In genomic region chr18:37805773-37806380, GRCh38 we compare ENCODE assay signal across 26 cellular contexts.
"Had no signal": no experiment of that assay in that cellular context is flagged by ENCODE, and none has a peak within 500 bp of the region (broad histone marks: within the 10 kb centered on the region; RNA-seq: fewer than 3 reads in every experiment).

No MANE protein-coding gene starts in this region.

- H3K27ac ChIP-seq: brain microvascular endothelial cell, colonic mucosa had no signal

- ATAC-seq: activated T-cell treated with anti-CD3 and anti-CD28 coated beads, Interleukin-2, amount 50 U/mL, for 72 hours; esophagus mucosa; T-helper 17 cell had no signal

- H3K4me3 Mint-ChIP-seq: activated CD4-positive, alpha-beta memory T cell treated with anti-CD3 and anti-CD28 coated beads, Interleukin-2, amount 10 ng/mL, durations not matched to agents 7 days and 5 days; activated CD4-positive, alpha-beta T cell treated with anti-CD3 and anti-CD28 coated beads, Interleukin-2, amount 10 ng/mL, durations not matched to agents 7 days and 5 days; activated naive CD8-positive, alpha-beta T cell; activated T-cell treated with anti-CD3 and anti-CD28 coated beads, Interleukin-2, amount 50 U/mL, for 24 hours; activated T-cell treated with anti-CD3 and anti-CD28 coated beads, Interleukin-2, amount 50 U/mL, for 72 hours; T-helper 17 cell; T-helper 2 cell treated with Interferon-gamma antibody and Interleukin-4, amounts not matched to agents 5 μg/mL and 100 μg/mL, for 36 hours had no signal

- H3K9me3 ChIP-seq: colonic mucosa had no signal

- DNase-seq: activated CD4-positive, alpha-beta memory T cell treated with anti-CD3 and anti-CD28 coated beads, Interleukin-2, amount 10 ng/mL, durations not matched to agents 7 days and 5 days; activated CD4-positive, alpha-beta T cell treated with anti-CD3 and anti-CD28 coated beads for 1 hour; activated CD4-positive, alpha-beta T cell treated with anti-CD3 and anti-CD28 coated beads for 4 hours; activated CD4-positive, alpha-beta T cell treated with anti-CD3 and anti-CD28 coated beads, Interleukin-2, amount 10 ng/mL, durations not matched to agents 7 days and 5 days; activated CD4-positive, alpha-beta T cell treated with anti-CD3 and anti-CD28 coated beads, Interleukin-2, amount 50 U/mL, for 4 hours; activated CD8-positive, alpha-beta memory T cell treated with anti-CD3 and anti-CD28 coated beads, Interleukin-2, amount 50 U/mL, for 48 hours; activated gamma-delta T cell; activated naive CD4-positive, alpha-beta T cell; activated naive CD4-positive, alpha-beta T cell treated with anti-CD3 and anti-CD28 coated beads, Interleukin-2, amount 50 U/mL, for 16 hours; activated T-cell treated with anti-CD3 and anti-CD28 coated beads for 4 hours; activated T-cell treated with anti-CD3 and anti-CD28 coated beads, Interleukin-2, amount 50 U/mL, for 24 hours; activated T-cell treated with anti-CD3 and anti-CD28 coated beads, Interleukin-2, amount 50 U/mL, for 72 hours; amniotic stem cell; anterior cingulate cortex; brain microvascular endothelial cell; caudate nucleus; colonic mucosa; effector CD8-positive, alpha-beta T cell; foreskin fibroblast; head of caudate nucleus; T-helper 1 cell; T-helper 17 cell; T1000 had no signal

- H3K4me3 ChIP-seq: colonic mucosa had no signal

- H3K36me3 Mint-ChIP-seq: activated naive CD8-positive, alpha-beta T cell had no signal

- H3K36me3 ChIP-seq: brain microvascular endothelial cell, colonic mucosa had no signal

- H3K27me3 Mint-ChIP-seq: activated CD4-positive, alpha-beta memory T cell treated with anti-CD3 and anti-CD28 coated beads, Interleukin-2, amount 10 ng/mL, durations not matched to agents 7 days and 5 days; activated CD4-positive, alpha-beta T cell treated with anti-CD3 and anti-CD28 coated beads, Interleukin-2, amount 10 ng/mL, durations not matched to agents 7 days and 5 days; activated T-cell treated with anti-CD3 and anti-CD28 coated beads, Interleukin-2, amount 50 U/mL, for 24 hours; T-helper 17 cell had no signal

- H3K4me1 Mint-ChIP-seq: activated CD4-positive, alpha-beta memory T cell treated with anti-CD3 and anti-CD28 coated beads, Interleukin-2, amount 10 ng/mL, durations not matched to agents 7 days and 5 days; activated CD4-positive, alpha-beta T cell treated with anti-CD3 and anti-CD28 coated beads, Interleukin-2, amount 10 ng/mL, durations not matched to agents 7 days and 5 days; T-helper 17 cell had no signal

- H3K27me3 ChIP-seq: brain microvascular endothelial cell, colonic mucosa had no signal

- H3K27ac Mint-ChIP-seq: activated CD4-positive, alpha-beta memory T cell treated with anti-CD3 and anti-CD28 coated beads, Interleukin-2, amount 10 ng/mL, durations not matched to agents 7 days and 5 days; activated CD4-positive, alpha-beta T cell treated with anti-CD3 and anti-CD28 coated beads, Interleukin-2, amount 10 ng/mL, durations not matched to agents 7 days and 5 days; activated naive CD8-positive, alpha-beta T cell; activated T-cell treated with anti-CD3 and anti-CD28 coated beads, Interleukin-2, amount 50 U/mL, for 24 hours; activated T-cell treated with anti-CD3 and anti-CD28 coated beads, Interleukin-2, amount 50 U/mL, for 72 hours; T-helper 17 cell; T-helper 2 cell treated with Interferon-gamma antibody and Interleukin-4, amounts not matched to agents 5 μg/mL and 100 μg/mL, for 36 hours had no signal

- H3K4me1 ChIP-seq: colonic mucosa had no signal
